In the genomic region with DNA sequence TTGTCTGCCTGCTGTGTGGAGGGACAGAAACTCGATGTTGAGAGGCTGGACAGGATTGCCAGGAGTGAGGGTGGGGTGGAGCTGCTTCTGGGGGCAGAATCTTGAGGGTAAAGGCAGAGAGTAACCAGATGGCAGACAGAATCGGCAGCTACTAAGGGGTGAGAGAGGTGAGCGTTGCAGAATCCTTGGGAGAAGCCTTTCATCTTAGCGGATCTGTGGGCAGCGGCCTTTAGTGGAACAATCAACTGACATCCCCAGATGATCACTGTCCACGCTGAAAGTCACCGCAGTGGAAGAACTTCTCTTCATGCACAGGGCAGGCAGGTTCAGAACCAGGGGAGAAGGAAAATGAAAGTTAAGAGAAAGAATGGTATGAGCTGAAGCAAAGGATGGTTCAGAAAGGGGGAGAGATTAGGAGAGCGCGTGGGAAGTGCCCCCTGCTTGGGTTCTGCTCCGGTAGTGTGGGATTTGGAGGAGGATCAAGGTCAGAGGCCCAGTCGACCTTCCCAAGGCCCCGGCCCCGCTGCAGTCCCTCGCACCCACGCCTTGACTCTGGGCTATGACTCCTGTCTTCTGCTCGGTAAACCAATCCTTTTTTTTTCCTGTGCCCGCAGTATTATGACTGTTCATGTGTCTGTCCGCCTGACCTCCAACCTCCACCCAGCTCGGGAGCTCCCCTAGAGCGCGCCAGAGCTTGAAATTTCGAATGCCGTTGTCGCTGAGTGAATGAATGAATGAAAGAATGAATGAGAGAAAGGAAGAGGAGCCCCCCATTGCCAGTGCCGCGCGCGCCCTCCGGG, we compare ENCODE assay signal across 8 cellular contexts. TPM values are rescaled to one million over a fixed set of nuclear protein-coding genes. Genes with fewer than 3 reads are reported as not detected.
DNase-seq lines count a peak whose midpoint lies in the region; ATAC-seq and TF ChIP-seq lines count a peak whose summit lies in the region.

No MANE protein-coding gene starts in this region.

- no peak for TF ChIP-seq RAD21 in neural cell (conservative IDR thresholded peaks at IDR 0.05)

- H3K27me3 ChIP-seq in PC-9 (ENCODE audit: insufficient read depth, low read depth) (no peaks in the 10 kb centered on the region), neural cell (ENCODE audit: insufficient read depth, low read depth, low read length) (no peaks in the 10 kb centered on the region)

- H3K36me3 ChIP-seq in PC-9 (ENCODE audit: low read depth) (no peaks in the 10 kb centered on the region), neural cell (ENCODE audit: insufficient read depth, low read length) (peaks cover 3% of the 10 kb centered on the region)

- CTCF ChIA-PET in PC-9 (lab: Charles Lee): interaction anchor here (1.2 kb wide), 1 partner anchor 27 kb away, joined by 5 read pairs; no protein-coding TSS in a partner anchor

- H3K9me2 ChIP-seq in PC-9 (ENCODE audit: insufficient read depth) (no peaks in the 10 kb centered on the region), neural cell (ENCODE audit: insufficient read depth, low read length) (no peaks in the 10 kb centered on the region)

- H3K79me2 ChIP-seq in PC-9 (ENCODE audit: low read depth): no peaks in the 10 kb centered on the region
- H3K79me2 ChIP-seq in neural cell (replicated peaks; ENCODE audit: insufficient read depth, low read length): peaks cover 16% of the 10 kb centered on the region

- H2AFZ ChIP-seq in PC-9 (peak overlapping the region; percentile 98), neural cell (ENCODE audit: low read depth, low read length) (peak overlapping the region; percentile 33)

- H3K9me3 ChIP-seq in PC-9 (ENCODE audit: insufficient read depth, low read depth) (no peaks in the 10 kb centered on the region), neural cell (ENCODE audit: low read length) (no peaks in the 10 kb centered on the region)

- TF ChIP-seq CTCF in PC-9 (conservative IDR thresholded peaks at IDR 0.05) (no peak), epithelial cell of proximal tubule (conservative IDR thresholded peaks at IDR 0.05; ENCODE audit: low read depth, low read length) (no peak), neural cell (IDR thresholded peaks at IDR 0.05; ENCODE audit: poor library complexity, severe bottlenecking) (no peak), nephron progenitor cell (IDR thresholded peaks at IDR 0.05) (no peak)

- intact Hi-C loops in PC-9 (cut with micrococcal nuclease; ENCODE audit: unreplicated experiment): loop anchor here (10.0 kb wide), 1 partner anchor 162 kb away; a partner anchor contains a TSS

- no peaks in the 10 kb centered on the region for H3K9me3 Mint-ChIP-seq in nephron progenitor cell

- DNase-seq in NCI-H82 (lab: John Stamatoyannopoulos, UW) (peak; percentile 51), NCI-H82 treated with DMSO at 0.1 percent for 48 hours (lab: John Stamatoyannopoulos, UW; ENCODE audit: unreplicated experiment) (no peak), PC-9 (peak in 1 of 2 experiments; percentile 51), epithelial cell of proximal tubule (ENCODE audit: low read depth) (no peak), nephron progenitor cell (no peak), HuH-7 (ENCODE audit: low spot score) (no peak)

- ATAC-seq in HG02763 (IDR thresholded peaks at IDR 0.05; ENCODE audit: unreplicated experiment): peak; percentile 12

- H3K9ac ChIP-seq in neural cell (ENCODE audit: low read length): peak overlapping the region; percentile 76

- H3K4me3 ChIP-seq in PC-9: peak overlapping the region; percentile 99
- peak overlapping the region; percentile 82 for H3K4me3 ChIP-seq in epithelial cell of proximal tubule (ENCODE audit: low read depth, low read length)
- H3K4me3 ChIP-seq in neural cell (ENCODE audit: low read length): peak overlapping the region; percentile 94

- H3K4me2 ChIP-seq in PC-9 (peak overlapping the region; percentile 97), neural cell (ENCODE audit: low read length) (peak overlapping the region; percentile 94)

- H3F3A ChIP-seq in PC-9 (ENCODE audit: insufficient read depth, low read depth) (peaks cover 25% of the 10 kb centered on the region), neural cell (ENCODE audit: insufficient read depth, low read length, poor library complexity, severe bottlenecking) (no peaks in the 10 kb centered on the region)

- H3K4me3 Mint-ChIP-seq in nephron progenitor cell: no peak overlapping the region

- no peak for TF ChIP-seq EP300 in neural cell (conservative IDR thresholded peaks at IDR 0.05; ENCODE audit: poor library complexity, severe bottlenecking)

- no peak overlapping the region for H3K27ac ChIP-seq in PC-9
- peak overlapping the region; percentile 72 for H3K27ac ChIP-seq in neural cell (ENCODE audit: low read length)

- no peaks in the 10 kb centered on the region for H4K20me1 ChIP-seq in PC-9 (ENCODE audit: insufficient read depth)
- H4K20me1 ChIP-seq in neural cell (ENCODE audit: insufficient read depth): no peaks in the 10 kb centered on the region

- peaks cover 16% of the 10 kb centered on the region for H3K36me3 Mint-ChIP-seq in nephron progenitor cell (ENCODE audit: low read depth)

- H3K4me1 Mint-ChIP-seq in nephron progenitor cell: peaks cover 10% of the 10 kb centered on the region

- BruUV-seq in PC-9 (replicated peaks; lab: Mats Ljungman, UMichigan): no TSS peak

- H3K27ac Mint-ChIP-seq in nephron progenitor cell: no peak overlapping the region

- H3K4me1 ChIP-seq in PC-9 (replicated peaks; ENCODE audit: insufficient read depth): 0 out of 2 replicates have a peak, but pooled peaks cover 8% of the 10 kb centered on the region

- peaks cover 8% of the 10 kb centered on the region for H3K27me3 Mint-ChIP-seq in nephron progenitor cell (ENCODE audit: low read depth, poor library complexity)

- POLR2A ChIA-PET in PC-9 (lab: Charles Lee; ENCODE audit: unreplicated experiment): interaction anchor here (0.6 to 0.7 kb wide), 3 partner anchors 27 to 761 kb away, joined by 3 to 8 read pairs (median 5); a partner anchor contains a TSS

TF ChIP-seq in neural cell, 6 proteins besides CTCF, POLR2A, EP300 and RAD21:
- TF ChIP-seq, protein P1, sequence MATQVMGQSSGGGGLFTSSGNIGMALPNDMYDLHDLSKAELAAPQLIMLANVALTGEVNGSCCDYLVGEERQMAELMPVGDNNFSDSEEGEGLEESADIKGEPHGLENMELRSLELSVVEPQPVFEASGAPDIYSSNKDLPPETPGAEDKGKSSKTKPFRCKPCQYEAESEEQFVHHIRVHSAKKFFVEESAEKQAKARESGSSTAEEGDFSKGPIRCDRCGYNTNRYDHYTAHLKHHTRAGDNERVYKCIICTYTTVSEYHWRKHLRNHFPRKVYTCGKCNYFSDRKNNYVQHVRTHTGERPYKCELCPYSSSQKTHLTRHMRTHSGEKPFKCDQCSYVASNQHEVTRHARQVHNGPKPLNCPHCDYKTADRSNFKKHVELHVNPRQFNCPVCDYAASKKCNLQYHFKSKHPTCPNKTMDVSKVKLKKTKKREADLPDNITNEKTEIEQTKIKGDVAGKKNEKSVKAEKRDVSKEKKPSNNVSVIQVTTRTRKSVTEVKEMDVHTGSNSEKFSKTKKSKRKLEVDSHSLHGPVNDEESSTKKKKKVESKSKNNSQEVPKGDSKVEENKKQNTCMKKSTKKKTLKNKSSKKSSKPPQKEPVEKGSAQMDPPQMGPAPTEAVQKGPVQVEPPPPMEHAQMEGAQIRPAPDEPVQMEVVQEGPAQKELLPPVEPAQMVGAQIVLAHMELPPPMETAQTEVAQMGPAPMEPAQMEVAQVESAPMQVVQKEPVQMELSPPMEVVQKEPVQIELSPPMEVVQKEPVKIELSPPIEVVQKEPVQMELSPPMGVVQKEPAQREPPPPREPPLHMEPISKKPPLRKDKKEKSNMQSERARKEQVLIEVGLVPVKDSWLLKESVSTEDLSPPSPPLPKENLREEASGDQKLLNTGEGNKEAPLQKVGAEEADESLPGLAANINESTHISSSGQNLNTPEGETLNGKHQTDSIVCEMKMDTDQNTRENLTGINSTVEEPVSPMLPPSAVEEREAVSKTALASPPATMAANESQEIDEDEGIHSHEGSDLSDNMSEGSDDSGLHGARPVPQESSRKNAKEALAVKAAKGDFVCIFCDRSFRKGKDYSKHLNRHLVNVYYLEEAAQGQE (IDR thresholded peaks at IDR 0.05; ENCODE audit: borderline replicate concordance): no peak
- no peak for TF ChIP-seq SMC3 (conservative IDR thresholded peaks at IDR 0.05; ENCODE audit: poor library complexity)
- no peak for TF ChIP-seq MXI1 (conservative IDR thresholded peaks at IDR 0.05; ENCODE audit: poor library complexity, severe bottlenecking)
- TF ChIP-seq EZH2 (IDR thresholded peaks at IDR 0.05; ENCODE audit: borderline replicate concordance, insufficient read depth, low read length, poor library complexity, severe bottlenecking): no peak
- TF ChIP-seq TAF1 (IDR thresholded peaks at IDR 0.05; ENCODE audit: low read depth): no peak
- TF ChIP-seq POLR2AphosphoS5 (IDR thresholded peaks at IDR 0.05): no peak

RNA-seq across cellular contexts. Expression of a gene that starts 0.6 kb away (rescaled TPM):
- total RNA-seq in PC-9 (2021): 28.2 and 30.4 TPM in 2 replicates
- total RNA-seq in epithelial cell of proximal tubule: 90.3 and 148 TPM in 2 replicates
- polyA plus RNA-seq in neural cell: 89.1 and 132 TPM in 2 replicates
- 34.3 and 35.2 TPM in 2 replicates for polyA minus RNA-seq in neural cell

RNA-seq across cellular contexts. Expression of a gene that starts 31.6 kb away (rescaled TPM):
- total RNA-seq in PC-9 (2021): 138 and 143 TPM in 2 replicates
- 70.4 and 87.2 TPM in 2 replicates for total RNA-seq in epithelial cell of proximal tubule
- 27.4 and 39.2 TPM in 2 replicates for polyA plus RNA-seq in neural cell
- polyA minus RNA-seq in neural cell: 53.1 and 63.6 TPM in 2 replicates

RNA-seq across cellular contexts. Expression of a gene that starts 51.3 kb away (rescaled TPM):
- total RNA-seq in PC-9 (2021) (192 and 197 TPM in 2 replicates), epithelial cell of proximal tubule (57.0 and 126 TPM in 2 replicates)
- 19.3 and 26.3 TPM in 2 replicates for polyA plus RNA-seq in neural cell
- 16.3 and 19.2 TPM in 2 replicates for polyA minus RNA-seq in neural cell
